14 cellular contexts compared by ENCODE assay signal in the genomic region with DNA sequence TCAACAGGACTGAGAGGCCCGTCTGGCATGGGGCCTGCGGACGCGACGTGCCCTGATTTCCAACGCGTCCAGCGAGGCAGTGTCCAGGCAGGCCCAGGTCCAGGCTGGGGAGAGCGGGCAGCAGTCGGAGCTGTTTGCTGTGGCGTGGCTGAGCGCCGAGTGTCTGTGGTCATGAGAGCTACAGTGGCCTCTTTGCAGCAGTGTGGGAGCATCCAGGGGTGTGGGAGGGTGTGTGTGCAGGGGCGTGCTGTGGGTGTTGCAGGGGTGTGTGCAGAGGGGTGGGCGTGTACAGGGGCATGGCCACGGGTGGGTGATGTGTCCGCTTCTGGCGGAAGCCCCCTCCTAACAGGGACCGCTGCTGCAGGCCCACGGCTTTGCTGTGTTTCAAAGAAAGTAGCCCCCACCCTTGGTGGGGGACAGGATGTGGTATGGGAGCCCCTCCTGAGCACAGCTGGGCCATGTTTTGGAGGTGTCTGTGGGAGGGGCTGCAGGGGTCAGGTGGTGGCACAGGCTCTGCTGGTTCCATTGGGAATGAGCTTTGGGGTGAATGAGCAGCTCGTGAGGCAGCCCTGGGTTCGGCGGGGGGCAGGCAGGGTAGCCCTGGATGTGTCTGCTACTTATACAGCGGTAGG. TPM values are rescaled to one million over a fixed set of nuclear protein-coding genes. Genes with fewer than 3 reads are reported as not detected.
A peak's percentile ranks its signal among the peaks of the same experiment; 100 is the strongest.
DNase-seq lines count a peak whose midpoint lies in the region; ATAC-seq, FAIRE-seq and TF ChIP-seq lines count a peak whose summit lies in the region.
"Had no signal": no experiment of that assay in that cellular context is flagged by ENCODE, and none has a peak within 500 bp of the region (broad histone marks: within the 10 kb centered on the region; RNA-seq: fewer than 3 reads in every experiment).

No MANE protein-coding gene starts in this region.

- no peak overlapping the region for H2AFZ ChIP-seq in HepG2 (ENCODE audit: low read length)

- H3K27me3 ChIP-seq in right lobe of liver (no peaks in the 10 kb centered on the region), HepG2 (ENCODE audit: control insufficient read depth in 1 of 2, insufficient read depth in 2 of 2, low read length in 2 of 2) (peaks cover 43 to 83% of the 10 kb centered on the region in 2 experiments)

- no peak for TF ChIP-seq RAD21 in HepG2 (CRISPR knock-in tag; IDR thresholded peaks at IDR 0.05)

- peak; percentile 3 to 65 (median 29) for ATAC-seq in right lobe of liver
- no peak for ATAC-seq in HepG2
- no peak for ATAC-seq in GM18511 (IDR thresholded peaks at IDR 0.05; ENCODE audit: unreplicated experiment)
- no peak for ATAC-seq in HG03196 (IDR thresholded peaks at IDR 0.05; ENCODE audit: unreplicated experiment)
- ATAC-seq: heart right ventricle had no signal

- H3K36me3 ChIP-seq in right lobe of liver (no peaks in the 10 kb centered on the region), HepG2 (replicated peaks in 1 of 2; ENCODE audit: control insufficient read depth in 1 of 2, insufficient read depth in 2 of 2, low read length in 2 of 2) (no peaks in the 10 kb centered on the region)
- H3K36me3 ChIP-seq: heart right ventricle, lower lobe of right lung, thoracic aorta had no signal

- POLR2A ChIA-PET in HepG2 (lab: Yijun Ruan, JAX): no interaction called here

- H3K4me1 Mint-ChIP-seq in mesothelial cell of epicardium: peaks cover 9% of the 10 kb centered on the region

- TF ChIP-seq CTCF in right lobe of liver (IDR thresholded peaks at IDR 0.05): no peak
- TF ChIP-seq CTCF in HepG2 (CRISPR knock-in tag; IDR thresholded peaks at IDR 0.05): no peak
- no peak for TF ChIP-seq CTCF in mesothelial cell of epicardium (IDR thresholded peaks at IDR 0.05; ENCODE audit: unreplicated experiment)

- in situ Hi-C loops in HepG2 (cut with HindIII; ENCODE audit: extremely low pct_ligation_motif_present, low pct_unique_long_range_greater_than_20kb): no loop called here

- TF ChIP-seq POLR2A in right lobe of liver (IDR thresholded peaks at IDR 0.05) (no peak), HepG2 (IDR thresholded peaks at IDR 0.05; ENCODE audit: insufficient read depth in 1 of 2, low read depth in 2 of 2, low read length in 2 of 2) (no peak)

- no peak overlapping the region for H3K9ac ChIP-seq in HepG2 (ENCODE audit: insufficient read depth, low read depth, low read length)

- H3K4me3 Mint-ChIP-seq in mesothelial cell of epicardium: no peak overlapping the region

- H3K4me1 ChIP-seq in right lobe of liver (peaks cover 0 to 13% (median 5%) of the 10 kb centered on the region in 4 donors), HepG2 (ENCODE audit: insufficient read depth, low read length) (peaks cover 32% of the 10 kb centered on the region)
- H3K4me1 ChIP-seq: heart right ventricle, lower lobe of right lung had no signal

- H4K20me1 ChIP-seq in HepG2 (ENCODE audit: insufficient read depth, low read length): no peaks in the 10 kb centered on the region

- no peak overlapping the region for H3K4me2 ChIP-seq in HepG2 (ENCODE audit: low read depth, low read length)

- H3K9me3 ChIP-seq in right lobe of liver (no peaks in the 10 kb centered on the region), HepG2 (ENCODE audit: low read length) (peaks cover 3% of the 10 kb centered on the region; the same call in 1 of the 2 replicates)

- BruUV-seq in HepG2 (replicated peaks; lab: Mats Ljungman, UMichigan): no TSS peak

- peaks cover 19% of the 10 kb centered on the region for H3K27me3 Mint-ChIP-seq in mesothelial cell of epicardium (ENCODE audit: low read depth)

- no peaks in the 10 kb centered on the region for H3K79me2 ChIP-seq in HepG2 (ENCODE audit: insufficient read depth, low read length)

- no peak for FAIRE-seq in HepG2 (lab: Jason Lieb, UNC)

- peak overlapping the region; percentile 12 for H3K27ac Mint-ChIP-seq in mesothelial cell of epicardium

- intact Hi-C loops in right lobe of liver (cut with DNase I): no loop called here
- intact Hi-C loops in HepG2 (cut with micrococcal nuclease; ENCODE audit: unreplicated experiment): no loop called here

- DNase-seq in right lobe of liver (peak in 1 of 3 donors; percentile 78), HepG2 (ENCODE audit: low spot score) (no peak), anterior cingulate cortex (lab: John Stamatoyannopoulos, UW) (peak in 55 of 58 donors; percentile 45 to 92 (median 80)), mesothelial cell of epicardium (ENCODE audit: low spot score in 2 of 2, unreplicated experiment in 2 of 2) (no peak), HuH-7 (ENCODE audit: low spot score) (no peak), DMS53 (lab: John Stamatoyannopoulos, UW) (no peak)
- DNase-seq: activated CD4-positive, alpha-beta T cell treated with anti-CD3 and anti-CD28 coated beads, Interleukin-2, amount 50 U/mL, for 4 hours; effector memory CD4-positive, alpha-beta T cell; heart right ventricle; lower lobe of right lung; NCI-H146 had no signal

- CTCF ChIA-PET in HepG2 (lab: Yijun Ruan, JAX; ENCODE audit: low intra/inter-chr PET ratio, low total read pairs): no interaction called here

- peaks cover 3% of the 10 kb centered on the region for H3K9me3 Mint-ChIP-seq in mesothelial cell of epicardium

- WGBS in right lobe of liver (ENCODE audit: insufficient coverage, low coverage, low lambda C conversion rate, missing lambda C conversion rate): 69% methylated on average over 6 of the region's 24 CpGs
- 38% methylated on average over 8 of the region's 24 CpGs for WGBS in HepG2 (ENCODE audit: low lambda C conversion rate)

- H3K36me3 Mint-ChIP-seq in mesothelial cell of epicardium: no peaks in the 10 kb centered on the region

- H3K4me3 ChIP-seq in right lobe of liver: no peak overlapping the region
- no peak overlapping the region for H3K4me3 ChIP-seq in HepG2 (replicated peaks in 1 of 3; ENCODE audit: insufficient read depth in 1 of 3, low read depth in 2 of 3, low read length in 3 of 3)
- H3K4me3 ChIP-seq: heart right ventricle, lower lobe of right lung, thoracic aorta had no signal

- peak overlapping the region in 1 of 3 donors; percentile 58 for H3K27ac ChIP-seq in right lobe of liver
- H3K27ac ChIP-seq in HepG2 (ENCODE audit: extremely low read length, insufficient read depth, low read length): no peak overlapping the region
- H3K27ac ChIP-seq: heart right ventricle, lower lobe of right lung, thoracic aorta had no signal

- TF ChIP-seq EP300 in HepG2 (IDR thresholded peaks at IDR 0.05; ENCODE audit: low read depth in 2 of 2, low read length in 2 of 2) (no peak), HepG2 (CRISPR knock-in tag; IDR thresholded peaks at IDR 0.05; ENCODE audit: borderline replicate concordance) (no peak)

RNA-seq across cellular contexts. Expression of a gene that starts 17.7 kb away (rescaled TPM):
- total RNA-seq in right lobe of liver (1 to 10 TPM in 5 of 6 experiments, under 1 TPM in 1; 0.37 to 4.6 (median 2.3) TPM), HepG2 (2016; rRNA removed; fragmentation: Illumina TruSeq; extraction: Trizol) (0.14 and 0.15 TPM in 2 replicates), mesothelial cell of epicardium (1.7 to 2.1 TPM (median 1.8 TPM) in 3 replicates)
- total RNA-seq in HepG2 (2016; cell fraction: cytosol; rRNA removed; fragmentation: Illumina TruSeq; extraction: Trizol; ENCODE audit: low read depth): under 0.01 TPM in 1 of 2 replicates, not detected in the other
- total RNA-seq in HepG2 (2016; cell fraction: insoluble cytoplasmic fraction; rRNA removed; fragmentation: Illumina TruSeq; extraction: Trizol): 0.12 and 0.22 TPM in 2 replicates
- 0.06 and 0.10 TPM in 2 replicates for total RNA-seq in HepG2 (2016; cell fraction: membrane; rRNA removed; fragmentation: Illumina TruSeq; extraction: Trizol)
- total RNA-seq in HepG2 (2016; cell fraction: nucleus; rRNA removed; fragmentation: Illumina TruSeq; extraction: Trizol): 0.19 and 0.22 TPM in 2 replicates
- polyA plus RNA-seq in HepG2 (2011; rRNA removed): 0.67 and 1.3 TPM in 2 replicates
- polyA plus RNA-seq in HepG2 (2011; cell fraction: cytosol; rRNA removed): 0.32 and 0.78 TPM in 2 replicates
- 6.0 and 6.1 TPM in 2 replicates for polyA plus RNA-seq in HepG2 (2011; cell fraction: nucleus; rRNA removed)
- polyA plus RNA-seq in HepG2 (2012): 0.11 and 0.15 TPM in 2 replicates
- 0.05 TPM in 1 of 2 replicates, not detected in the other for polyA plus RNA-seq in HepG2 (2016; cell fraction: cytosol; fragmentation: Illumina TruSeq; extraction: Trizol; ENCODE audit: low read depth)
- polyA plus RNA-seq in HepG2 (2016; cell fraction: insoluble cytoplasmic fraction; fragmentation: Illumina TruSeq; extraction: Trizol; ENCODE audit: low read depth): 0.10 and 0.20 TPM in 2 replicates
- 0.07 TPM in 1 of 2 replicates, not detected in the other for polyA plus RNA-seq in HepG2 (2016; cell fraction: membrane; fragmentation: Illumina TruSeq; extraction: Trizol; ENCODE audit: low read depth)
- 0.37 and 0.83 TPM in 2 replicates for polyA plus RNA-seq in HepG2 (2016; cell fraction: nucleus; fragmentation: Illumina TruSeq; extraction: Trizol; ENCODE audit: insufficient read depth, low read depth)
- 1.2 TPM in 1 of 2 replicates, not detected in the other for polyA minus RNA-seq in HepG2 (2011; rRNA and poly(A)+ RNA removed; ENCODE audit: low replicate concordance)
- polyA minus RNA-seq in HepG2 (2011; cell fraction: cytosol; rRNA and poly(A)+ RNA removed): 0.20 TPM in 1 of 2 replicates, not detected in the other
- 0.90 and 1.2 TPM in 2 replicates for polyA minus RNA-seq in HepG2 (2011; cell fraction: nucleus; rRNA and poly(A)+ RNA removed)

RNA-seq across cellular contexts. Expression of a gene that starts 32.6 kb away (rescaled TPM):
- total RNA-seq in right lobe of liver (10 to 100 TPM in 5 of 6 experiments, 1 to 10 TPM in 1; 9.6 to 18.9 (median 13.4) TPM), HepG2 (2016; rRNA removed; fragmentation: Illumina TruSeq; extraction: Trizol) (9.2 and 19.3 TPM in 2 replicates), mesothelial cell of epicardium (43.1 to 50.8 TPM (median 45.4 TPM) in 3 replicates)
- total RNA-seq in HepG2 (2016; cell fraction: cytosol; rRNA removed; fragmentation: Illumina TruSeq; extraction: Trizol; ENCODE audit: low read depth): 15.2 and 19.7 TPM in 2 replicates
- total RNA-seq in HepG2 (2016; cell fraction: insoluble cytoplasmic fraction; rRNA removed; fragmentation: Illumina TruSeq; extraction: Trizol): 9.5 and 17.6 TPM in 2 replicates
- 5.3 and 5.7 TPM in 2 replicates for total RNA-seq in HepG2 (2016; cell fraction: membrane; rRNA removed; fragmentation: Illumina TruSeq; extraction: Trizol)
- total RNA-seq in HepG2 (2016; cell fraction: nucleus; rRNA removed; fragmentation: Illumina TruSeq; extraction: Trizol): 19.2 TPM in 2 replicates
- polyA plus RNA-seq in HepG2 (2011; rRNA removed): 17.2 and 17.4 TPM in 2 replicates
- 7.9 and 10.5 TPM in 2 replicates for polyA plus RNA-seq in HepG2 (2011; cell fraction: cytosol; rRNA removed)
- polyA plus RNA-seq in HepG2 (2011; cell fraction: nucleus; rRNA removed): 84.3 and 91.7 TPM in 2 replicates
- polyA plus RNA-seq in HepG2 (2012): 11.1 and 12.3 TPM in 2 replicates
- 0.83 and 1.3 TPM in 2 replicates for polyA plus RNA-seq in HepG2 (2016; cell fraction: cytosol; fragmentation: Illumina TruSeq; extraction: Trizol; ENCODE audit: low read depth)
- 6.9 and 9.3 TPM in 2 replicates for polyA plus RNA-seq in HepG2 (2016; cell fraction: insoluble cytoplasmic fraction; fragmentation: Illumina TruSeq; extraction: Trizol; ENCODE audit: low read depth)
- 1.5 and 2.2 TPM in 2 replicates for polyA plus RNA-seq in HepG2 (2016; cell fraction: membrane; fragmentation: Illumina TruSeq; extraction: Trizol; ENCODE audit: low read depth)
- 33.9 and 43.9 TPM in 2 replicates for polyA plus RNA-seq in HepG2 (2016; cell fraction: nucleus; fragmentation: Illumina TruSeq; extraction: Trizol; ENCODE audit: insufficient read depth, low read depth)
- polyA minus RNA-seq in HepG2 (2011; rRNA and poly(A)+ RNA removed; ENCODE audit: low replicate concordance): 27.8 and 43.6 TPM in 2 replicates
- 14.8 and 18.2 TPM in 2 replicates for polyA minus RNA-seq in HepG2 (2011; cell fraction: cytosol; rRNA and poly(A)+ RNA removed)
- polyA minus RNA-seq in HepG2 (2011; cell fraction: nucleus; rRNA and poly(A)+ RNA removed): 56.7 and 65.1 TPM in 2 replicates

RNA-seq across cellular contexts. Expression of a gene that starts 36.3 kb away (rescaled TPM):
- total RNA-seq in right lobe of liver: under 1 TPM in 2 of 6 experiments, not detected in 4; 0.18 to 0.25 TPM
- total RNA-seq in HepG2 (2016; rRNA removed; fragmentation: Illumina TruSeq; extraction: Trizol): not detected in 2 replicates
- not detected in 2 replicates for total RNA-seq in HepG2 (2016; cell fraction: cytosol; rRNA removed; fragmentation: Illumina TruSeq; extraction: Trizol; ENCODE audit: low read depth)
- total RNA-seq in HepG2 (2016; cell fraction: insoluble cytoplasmic fraction; rRNA removed; fragmentation: Illumina TruSeq; extraction: Trizol): not detected in 2 replicates
- not detected in 2 replicates for total RNA-seq in HepG2 (2016; cell fraction: membrane; rRNA removed; fragmentation: Illumina TruSeq; extraction: Trizol)
- total RNA-seq in HepG2 (2016; cell fraction: nucleus; rRNA removed; fragmentation: Illumina TruSeq; extraction: Trizol): not detected in 2 replicates
- 0.05 TPM in 1 of 2 replicates, not detected in the other for polyA plus RNA-seq in HepG2 (2011; rRNA removed)
- not detected in 2 replicates for polyA plus RNA-seq in HepG2 (2011; cell fraction: cytosol; rRNA removed)
- not detected in 2 replicates for polyA plus RNA-seq in HepG2 (2011; cell fraction: nucleus; rRNA removed)
- not detected in 2 replicates for polyA plus RNA-seq in HepG2 (2012)
- not detected in 2 replicates for polyA plus RNA-seq in HepG2 (2016; cell fraction: cytosol; fragmentation: Illumina TruSeq; extraction: Trizol; ENCODE audit: low read depth)
- polyA plus RNA-seq in HepG2 (2016; cell fraction: insoluble cytoplasmic fraction; fragmentation: Illumina TruSeq; extraction: Trizol; ENCODE audit: low read depth): not detected in 2 replicates
- not detected in 2 replicates for polyA plus RNA-seq in HepG2 (2016; cell fraction: membrane; fragmentation: Illumina TruSeq; extraction: Trizol; ENCODE audit: low read depth)
- not detected in 2 replicates for polyA plus RNA-seq in HepG2 (2016; cell fraction: nucleus; fragmentation: Illumina TruSeq; extraction: Trizol; ENCODE audit: insufficient read depth, low read depth)
- not detected in 2 replicates for polyA minus RNA-seq in HepG2 (2011; rRNA and poly(A)+ RNA removed; ENCODE audit: low replicate concordance)
- polyA minus RNA-seq in HepG2 (2011; cell fraction: cytosol; rRNA and poly(A)+ RNA removed): not detected in 2 replicates
- not detected in 2 replicates for polyA minus RNA-seq in HepG2 (2011; cell fraction: nucleus; rRNA and poly(A)+ RNA removed)
- total RNA-seq in mesothelial cell of epicardium: not detected in 3 replicates

Comparison
In these comparisons a context has a peak if more than half of its experiments do, and no peak if none do; other contexts are left out.
1. ATAC-seq: peak in right lobe of liver (4 of 4); none in HepG2 (single experiment), GM18511 (single experiment) and HG03196 (single experiment).
2. DNase-seq: peak in anterior cingulate cortex (55 of 58); none in HepG2 (single experiment), mesothelial cell of epicardium (0 of 2), HuH-7 (single experiment) and DMS53 (single experiment).